18 cellular contexts compared by ENCODE assay signal in genomic region chr18:41162191-41162590, GRCh38.
DNase-seq lines count a peak whose midpoint lies in the region; ATAC-seq, FAIRE-seq and TF ChIP-seq lines count a peak whose summit lies in the region.
"Had no signal": no experiment of that assay in that cellular context is flagged by ENCODE, and none has a peak within 500 bp of the region (broad histone marks: within the 10 kb centered on the region; RNA-seq: fewer than 3 reads in every experiment).

No MANE protein-coding gene starts in this region.

- no peaks in the 10 kb centered on the region for H3K9me1 ChIP-seq in keratinocyte (ENCODE audit: control insufficient read depth, extremely low read depth, insufficient read depth, low read length)

- intact Hi-C loops in mucosa of descending colon (cut with DNase I, micrococcal nuclease) = no loop called here

- no peak overlapping the region for H3K4me3 Mint-ChIP-seq in neural progenitor cell
- H3K4me3 Mint-ChIP-seq: CD8-positive, alpha-beta memory T cell; HFFc6; IgD-negative memory B cell had no signal

- H3K79me2 ChIP-seq in keratinocyte (ENCODE audit: control insufficient read depth, insufficient read depth, low read length) = no peaks in the 10 kb centered on the region
- H3K79me2 ChIP-seq in neural progenitor cell (ENCODE audit: low read depth) = no peaks in the 10 kb centered on the region

- H3K9ac ChIP-seq in keratinocyte (ENCODE audit: control insufficient read depth, extremely low read depth, insufficient read depth, low read length) (no peak overlapping the region), neural progenitor cell (no peak overlapping the region)

- DNase-seq in SK-N-DZ (ENCODE audit: low spot score) = peak; percentile 4
- DNase-seq in keratinocyte (ENCODE audit: low read depth, low spot score) = no peak
- no peak for DNase-seq in neural progenitor cell (ENCODE audit: low spot score)
- no peak for DNase-seq in activated CD4-positive, alpha-beta T cell treated with anti-CD3 and anti-CD28 coated beads for 48 hours
- DNase-seq in mucosa of descending colon = no peak
- DNase-seq: Caco-2; CD8-positive, alpha-beta memory T cell; DND-41; GF-D8; GOT3; HFFc6; KG1 had no signal

- H3F3A ChIP-seq in neural progenitor cell (ENCODE audit: low read depth) = no peaks in the 10 kb centered on the region

- no peaks in the 10 kb centered on the region for H3K4me1 ChIP-seq in keratinocyte (ENCODE audit: control insufficient read depth, extremely low read depth, insufficient read depth, low read length)
- peaks cover 4% of the 10 kb centered on the region for H3K4me1 ChIP-seq in neural progenitor cell
- H3K4me1 ChIP-seq in mucosa of descending colon (ENCODE audit: low read depth) = no peaks in the 10 kb centered on the region
- H3K4me1 ChIP-seq: Caco-2, HAP-1 had no signal

- H3K27ac ChIP-seq in C4-2B (no peak overlapping the region), keratinocyte (ENCODE audit: control insufficient read depth, insufficient read depth, low read length) (no peak overlapping the region), neural progenitor cell (no peak overlapping the region)
- H3K27ac ChIP-seq: 22Rv1 had no signal

- H2AFZ ChIP-seq in keratinocyte (ENCODE audit: control insufficient read depth, low read length) = peak overlapping the region; percentile 16
- peak overlapping the region; percentile 38 for H2AFZ ChIP-seq in neural progenitor cell (replicated peaks)

- FAIRE-seq in keratinocyte (lab: Jason Lieb, UNC) = no peak

- H3K4me2 ChIP-seq in keratinocyte (ENCODE audit: control insufficient read depth, extremely low read depth, insufficient read depth, low read depth, low read length) (no peak overlapping the region), neural progenitor cell (no peak overlapping the region)

- H3K27ac Mint-ChIP-seq in neural progenitor cell = no peak overlapping the region
- H3K27ac Mint-ChIP-seq: CD8-positive, alpha-beta memory T cell; HFFc6; IgD-negative memory B cell had no signal

- H3K4me1 Mint-ChIP-seq in neural progenitor cell = no peaks in the 10 kb centered on the region
- H3K4me1 Mint-ChIP-seq: CD8-positive, alpha-beta memory T cell had no signal

- H3K9me3 Mint-ChIP-seq in neural progenitor cell = no peaks in the 10 kb centered on the region

- H3K36me3 Mint-ChIP-seq in neural progenitor cell = no peaks in the 10 kb centered on the region
- H3K36me3 Mint-ChIP-seq: CD8-positive, alpha-beta memory T cell; IgD-negative memory B cell had no signal

- no peaks in the 10 kb centered on the region for H3K27me3 ChIP-seq in keratinocyte (ENCODE audit: control insufficient read depth, extremely low read depth, insufficient read depth, low read length)
- no peaks in the 10 kb centered on the region for H3K27me3 ChIP-seq in neural progenitor cell

- H3K9me3 ChIP-seq in keratinocyte (ENCODE audit: control insufficient read depth, low read depth, low read length) (no peaks in the 10 kb centered on the region), neural progenitor cell (ENCODE audit: low read depth) (no peaks in the 10 kb centered on the region), mucosa of descending colon (no peaks in the 10 kb centered on the region)
- H3K9me3 ChIP-seq: Caco-2, HAP-1 had no signal

- H3K4me3 ChIP-seq in keratinocyte (ENCODE audit: control insufficient read depth in 2 of 3, extremely low read depth in 1 of 3, insufficient read depth in 2 of 3, low read depth in 1 of 3, low read length in 3 of 3) (no peak overlapping the region), neural progenitor cell (no peak overlapping the region), mucosa of descending colon (no peak overlapping the region)
- H3K4me3 ChIP-seq: HAP-1 had no signal

- no peaks in the 10 kb centered on the region for H3K27me3 Mint-ChIP-seq in neural progenitor cell (ENCODE audit: insufficient read depth, low read depth)
- H3K27me3 Mint-ChIP-seq: CD8-positive, alpha-beta memory T cell; IgD-negative memory B cell had no signal

- dilution Hi-C loops in keratinocyte (cut with MboI; ENCODE audit: extremely low pct_ligation_motif_present, low sequenced_read_pairs) = no loop called here

- TF ChIP-seq CTCF in C4-2B (conservative IDR thresholded peaks at IDR 0.05) = peak; percentile 6
- no peak for TF ChIP-seq CTCF in keratinocyte (optimal IDR thresholded peaks at IDR 0.05 in 1 of 3, IDR thresholded peaks at IDR 0.05 in 1 of 3, conservative IDR thresholded peaks at IDR 0.05 in 1 of 3; ENCODE audit: extremely low read depth in 1 of 3, insufficient read depth in 2 of 3, low read length in 3 of 3)
- no peak for TF ChIP-seq CTCF in neural progenitor cell (IDR thresholded peaks at IDR 0.05)
- no peak for TF ChIP-seq CTCF in mucosa of descending colon (IDR thresholded peaks at IDR 0.05)

- H4K20me1 ChIP-seq in keratinocyte (ENCODE audit: control insufficient read depth, extremely low read depth, insufficient read depth, low read length) (no peaks in the 10 kb centered on the region), neural progenitor cell (ENCODE audit: low read depth) (no peaks in the 10 kb centered on the region)

- ATAC-seq in GM18870 (IDR thresholded peaks at IDR 0.05; ENCODE audit: unreplicated experiment) (no peak), mucosa of descending colon (no peak), HG03469 (IDR thresholded peaks at IDR 0.05; ENCODE audit: unreplicated experiment) (no peak)

- H3K36me3 ChIP-seq in keratinocyte (ENCODE audit: control insufficient read depth in 2 of 2, extremely low read depth in 1 of 2, insufficient read depth in 2 of 2, low read length in 2 of 2) (no peaks in the 10 kb centered on the region), neural progenitor cell (no peaks in the 10 kb centered on the region), mucosa of descending colon (ENCODE audit: low read depth) (no peaks in the 10 kb centered on the region)
- H3K36me3 ChIP-seq: HAP-1 had no signal
